Comparison of ENCODE assay signal across 17 cellular contexts in genomic region chr3:179927191-179927590, GRCh38.
DNase-seq lines count a peak whose midpoint lies in the region; ATAC-seq and TF ChIP-seq lines count a peak whose summit lies in the region.
"Had no signal": no experiment of that assay in that cellular context is flagged by ENCODE, and none has a peak within 500 bp of the region (broad histone marks: within the 10 kb centered on the region; RNA-seq: fewer than 3 reads in every experiment).

No MANE protein-coding gene starts in this region.

- H3K4me3 ChIP-seq in OCI-LY1 (ENCODE audit: low read depth, low read length, poor library complexity, severe bottlenecking) = no peak overlapping the region
- no peak overlapping the region for H3K4me3 ChIP-seq in fibroblast of lung (replicated peaks in 1 of 4; ENCODE audit: control extremely low read depth in 1 of 4, insufficient read depth in 1 of 4, low read depth in 3 of 4, low read length in 4 of 4)
- H3K4me3 ChIP-seq: SJSA1 had no signal

- peak; percentile 47 for DNase-seq in NCI-H82 (lab: John Stamatoyannopoulos, UW)
- DNase-seq in NCI-H82 treated with DMSO at 0.1 percent for 48 hours (lab: John Stamatoyannopoulos, UW; ENCODE audit: unreplicated experiment) = no peak
- no peak for DNase-seq in fibroblast of lung (ENCODE audit: low read depth in 2 of 2)
- no peak for DNase-seq in stimulated activated effector memory CD8-positive, alpha-beta T cell treated with anti-CD3 and anti-CD28 coated beads, Interleukin-12 subunit alpha, Interleukin-12 subunit beta, amount 100 ng/mL, for 72 hours (ENCODE audit: low spot score in 2 of 2)
- DNase-seq in NCI-H526 treated with DMSO at 0.1 percent for 48 hours (lab: John Stamatoyannopoulos, UW) = no peak
- no peak for DNase-seq in NCI-H2081 (lab: John Stamatoyannopoulos, UW)
- DNase-seq: CD4-positive, alpha-beta memory T cell; NCI-H1105; NCI-H1694; NCI-H226; NCI-H524 treated with DMSO at 0.1 percent for 48 hours had no signal

- TF ChIP-seq CTCF in OCI-LY1 (IDR thresholded peaks at IDR 0.05; ENCODE audit: low read length) (no peak), fibroblast of lung (conservative IDR thresholded peaks at IDR 0.05 in 1 of 2, IDR thresholded peaks at IDR 0.05 in 1 of 2; ENCODE audit: low read depth in 1 of 2, low read length in 2 of 2) (no peak)

- H3K9me3 Mint-ChIP-seq in stimulated activated effector memory CD8-positive, alpha-beta T cell treated with anti-CD3 and anti-CD28 coated beads, Interleukin-12 subunit alpha, Interleukin-12 subunit beta, amount 100 ng/mL, for 72 hours = no peaks in the 10 kb centered on the region
- H3K9me3 Mint-ChIP-seq: CD4-positive, alpha-beta memory T cell had no signal

- H3K4me1 Mint-ChIP-seq in stimulated activated effector memory CD8-positive, alpha-beta T cell treated with anti-CD3 and anti-CD28 coated beads, Interleukin-12 subunit alpha, Interleukin-12 subunit beta, amount 100 ng/mL, for 72 hours = no peaks in the 10 kb centered on the region

- H3K4me1 ChIP-seq in OCI-LY1 (ENCODE audit: insufficient read depth, low read length, severe bottlenecking) (peaks cover 73% of the 10 kb centered on the region), fibroblast of lung (ENCODE audit: control insufficient read depth, extremely low read depth, insufficient read depth, low read length) (no peaks in the 10 kb centered on the region)
- H3K4me1 ChIP-seq: SJSA1 had no signal

- H3K27me3 ChIP-seq in OCI-LY1 (ENCODE audit: insufficient read depth, low read length) (no peaks in the 10 kb centered on the region), fibroblast of lung (ENCODE audit: control insufficient read depth, insufficient read depth, low read length) (no peaks in the 10 kb centered on the region)

- no peaks in the 10 kb centered on the region for H3K36me3 ChIP-seq in OCI-LY1 (ENCODE audit: insufficient read depth, low read length)
- no peaks in the 10 kb centered on the region for H3K36me3 ChIP-seq in fibroblast of lung (ENCODE audit: control insufficient read depth, insufficient read depth, low read length)
- H3K36me3 ChIP-seq: SJSA1 had no signal

- H3K9me3 ChIP-seq in OCI-LY1 (ENCODE audit: low read length) (no peaks in the 10 kb centered on the region), fibroblast of lung (ENCODE audit: control insufficient read depth, insufficient read depth, low read depth, low read length) (no peaks in the 10 kb centered on the region)
- H3K9me3 ChIP-seq: SJSA1 had no signal

- peak overlapping the region; percentile 9 for H3K27ac ChIP-seq in OCI-LY1 (ENCODE audit: low read depth, low read length, poor library complexity, severe bottlenecking)
- no peak overlapping the region for H3K27ac ChIP-seq in fibroblast of lung (ENCODE audit: insufficient read depth, low read length)
- H3K27ac ChIP-seq: 22Rv1, KMS-11, SJSA1 had no signal

- H3K36me3 Mint-ChIP-seq in stimulated activated effector memory CD8-positive, alpha-beta T cell treated with anti-CD3 and anti-CD28 coated beads, Interleukin-12 subunit alpha, Interleukin-12 subunit beta, amount 100 ng/mL, for 72 hours = no peaks in the 10 kb centered on the region
- H3K36me3 Mint-ChIP-seq: CD4-positive, alpha-beta memory T cell had no signal

- H3K9ac ChIP-seq in OCI-LY1 (ENCODE audit: low read length) (peak overlapping the region; percentile 13; the same call in 1 of the 2 replicates), fibroblast of lung (ENCODE audit: insufficient read depth, low read length) (no peak overlapping the region)
- H3K9ac ChIP-seq: KMS-11 had no signal

- no peaks in the 10 kb centered on the region for H3F3A ChIP-seq in OCI-LY1 (ENCODE audit: insufficient read depth, low read length)

- H2AFZ ChIP-seq in OCI-LY1 (ENCODE audit: low read length) = peak overlapping the region; percentile 74; the same call in 1 of the 2 replicates
- peak overlapping the region; percentile 10 for H2AFZ ChIP-seq in fibroblast of lung (ENCODE audit: low read length)

- H4K20me1 ChIP-seq in OCI-LY1 (ENCODE audit: insufficient read depth, low read length) (no peaks in the 10 kb centered on the region), fibroblast of lung (ENCODE audit: control insufficient read depth, extremely low read depth, insufficient read depth, low read length) (no peaks in the 10 kb centered on the region)

- no peaks in the 10 kb centered on the region for H3K9me2 ChIP-seq in OCI-LY1 (ENCODE audit: low read depth, low read length)

- peak overlapping the region; percentile 13; the same call in 1 of the 2 replicates for H3K4me2 ChIP-seq in OCI-LY1 (ENCODE audit: low read length)
- H3K4me2 ChIP-seq in fibroblast of lung (ENCODE audit: extremely low read depth, insufficient read depth, low read length) = no peak overlapping the region
- H3K4me2 ChIP-seq: KMS-11 had no signal

- no peaks in the 10 kb centered on the region for H3K79me2 ChIP-seq in OCI-LY1 (ENCODE audit: insufficient read depth, low read length)
- no peaks in the 10 kb centered on the region for H3K79me2 ChIP-seq in fibroblast of lung (ENCODE audit: control insufficient read depth, insufficient read depth, low read length)

- H3K4me3 Mint-ChIP-seq in stimulated activated effector memory CD8-positive, alpha-beta T cell treated with anti-CD3 and anti-CD28 coated beads, Interleukin-12 subunit alpha, Interleukin-12 subunit beta, amount 100 ng/mL, for 72 hours = no peak overlapping the region
- H3K4me3 Mint-ChIP-seq: CD4-positive, alpha-beta memory T cell had no signal

- peak; percentile 28 for ATAC-seq in stimulated activated effector memory CD8-positive, alpha-beta T cell treated with anti-CD3 and anti-CD28 coated beads, Interleukin-12 subunit alpha, Interleukin-12 subunit beta, amount 100 ng/mL, for 72 hours
- no peak for ATAC-seq in GM18498 (IDR thresholded peaks at IDR 0.05; ENCODE audit: unreplicated experiment)
- ATAC-seq: HCT116 had no signal

- H3K27ac Mint-ChIP-seq in stimulated activated effector memory CD8-positive, alpha-beta T cell treated with anti-CD3 and anti-CD28 coated beads, Interleukin-12 subunit alpha, Interleukin-12 subunit beta, amount 100 ng/mL, for 72 hours = no peak overlapping the region
- H3K27ac Mint-ChIP-seq: CD4-positive, alpha-beta memory T cell had no signal
